Comparison of ENCODE assay signal across 33 cellular contexts in the genomic region with DNA sequence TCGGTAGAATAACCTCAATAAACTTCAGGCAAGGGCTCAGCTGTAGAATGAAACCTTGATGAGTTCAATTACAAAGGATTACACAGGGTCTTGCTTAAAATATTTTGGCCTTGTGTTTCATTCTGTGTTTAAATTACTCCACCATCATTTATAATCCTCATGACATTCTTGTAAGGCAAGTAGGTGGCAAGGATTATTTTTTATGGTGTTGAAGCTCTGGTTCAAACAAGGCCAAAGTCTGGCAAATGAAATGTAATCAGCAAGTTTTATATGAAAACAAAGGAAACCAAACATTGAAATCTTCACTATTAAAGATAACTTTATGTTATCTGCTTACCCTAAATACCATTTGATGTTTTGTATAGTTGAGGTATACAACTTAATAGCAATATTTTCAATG.
"Had no signal": no experiment of that assay in that cellular context is flagged by ENCODE, and none has a peak within 500 bp of the region (broad histone marks: within the 10 kb centered on the region; RNA-seq: fewer than 3 reads in every experiment).

No MANE protein-coding gene starts in this region.

- H3K4me3 ChIP-seq: ascending aorta, breast epithelium, cardiac muscle cell, coronary artery, dorsolateral prefrontal cortex had no signal

- FAIRE-seq: frontal cortex had no signal

- H3K4me3 Mint-ChIP-seq: activated CD4-positive, alpha-beta memory T cell treated with anti-CD3 and anti-CD28 coated beads, Interleukin-2, amount 10 ng/mL, durations not matched to agents 7 days and 5 days; activated CD4-positive, alpha-beta T cell treated with anti-CD3 and anti-CD28 coated beads, Interleukin-2, amount 10 ng/mL, durations not matched to agents 7 days and 5 days; activated naive CD4-positive, alpha-beta T cell treated with anti-CD3 and anti-CD28 coated beads, Interleukin-2, amount 10 ng/mL, durations not matched to agents 7 days and 5 days; activated naive CD8-positive, alpha-beta T cell treated with anti-CD3 and anti-CD28 coated beads, Interleukin-2, amount 10 ng/mL, durations not matched to agents 7 days and 5 days; activated T-cell treated with anti-CD3 and anti-CD28 coated beads, Interleukin-2, amount 50 U/mL, for 24 hours; activated T-cell treated with anti-CD3 and anti-CD28 coated beads, Interleukin-2, amount 50 U/mL, for 72 hours; brain; dendritic cell treated with granulocyte-macrophage colony-stimulating factor and Interleukin-4, amounts not matched to agents 40 ng/mL and 50 ng/mL, for 4 days; endodermal cell; T-cell; T-helper 1 cell treated with Interleukin-12 subunit alpha and Interleukin-12 subunit beta and Interleukin-4 antibody, amounts not matched to agents 30 μg/mL and 1 μg/mL, for 36 hours had no signal

- H3K36me3 Mint-ChIP-seq: activated naive CD4-positive, alpha-beta T cell treated with anti-CD3 and anti-CD28 coated beads, Interleukin-2, amount 10 ng/mL, durations not matched to agents 7 days and 5 days; activated naive CD4-positive, alpha-beta T cell treated with anti-CD3 and anti-CD28 coated beads, Interleukin-2, amount 50 U/mL, for 72 hours; activated naive CD8-positive, alpha-beta T cell treated with anti-CD3 and anti-CD28 coated beads, Interleukin-2, amount 10 ng/mL, durations not matched to agents 7 days and 5 days; brain; T-cell had no signal

- H3K4me1 ChIP-seq: ascending aorta, breast epithelium had no signal

- DNase-seq: activated CD4-positive, alpha-beta memory T cell treated with anti-CD3 and anti-CD28 coated beads, Interleukin-2, amount 10 ng/mL, durations not matched to agents 7 days and 5 days; activated CD4-positive, alpha-beta T cell treated with anti-CD3 and anti-CD28 coated beads for 1 hour; activated CD4-positive, alpha-beta T cell treated with anti-CD3 and anti-CD28 coated beads for 4 hours; activated CD4-positive, alpha-beta T cell treated with anti-CD3 and anti-CD28 coated beads, Interleukin-2, amount 10 ng/mL, durations not matched to agents 7 days and 5 days; activated CD4-positive, alpha-beta T cell treated with anti-CD3 and anti-CD28 coated beads, Interleukin-2, amount 50 U/mL, for 4 hours; activated CD4-positive, CD25-positive, alpha-beta regulatory T cell; activated CD8-positive, alpha-beta memory T cell treated with anti-CD3 and anti-CD28 coated beads, Interleukin-2, amount 50 U/mL, for 48 hours; activated gamma-delta T cell; activated naive CD4-positive, alpha-beta T cell; activated naive CD4-positive, alpha-beta T cell treated with anti-CD3 and anti-CD28 coated beads, Interleukin-2, amount 10 ng/mL, durations not matched to agents 7 days and 5 days; activated naive CD8-positive, alpha-beta T cell treated with anti-CD3 and anti-CD28 coated beads, Interleukin-2, amount 10 ng/mL, durations not matched to agents 7 days and 5 days; activated T-cell treated with anti-CD3 and anti-CD28 coated beads for 4 hours; activated T-cell treated with anti-CD3 and anti-CD28 coated beads, Interleukin-2, amount 50 U/mL, for 24 hours; activated T-cell treated with anti-CD3 and anti-CD28 coated beads, Interleukin-2, amount 50 U/mL, for 72 hours; central memory CD4-positive, alpha-beta T cell; cerebellar nuclear complex; dorsolateral prefrontal cortex; effector memory CD4-positive, alpha-beta T cell; endodermal cell; foreskin fibroblast; head of caudate nucleus; T-cell; T1000 had no signal

- H3K27me3 Mint-ChIP-seq: activated T-cell treated with anti-CD3 and anti-CD28 coated beads, Interleukin-2, amount 50 U/mL, for 24 hours had no signal

- H3K27me3 ChIP-seq: ascending aorta, breast epithelium, cardiac muscle cell, dorsolateral prefrontal cortex had no signal

- H3K36me3 ChIP-seq: ascending aorta, breast epithelium, cardiac muscle cell had no signal

- H3K9me3 ChIP-seq: ascending aorta, breast epithelium had no signal

- ATAC-seq: activated naive CD4-positive, alpha-beta T cell treated with anti-CD3 and anti-CD28 coated beads, Interleukin-2, amount 50 U/mL, for 72 hours; activated T-cell treated with anti-CD3 and anti-CD28 coated beads, Interleukin-2, amount 50 U/mL, for 72 hours; T-cell had no signal

- H3K9me3 Mint-ChIP-seq: activated CD4-positive, alpha-beta memory T cell treated with anti-CD3 and anti-CD28 coated beads, Interleukin-2, amount 10 ng/mL, durations not matched to agents 7 days and 5 days; activated CD4-positive, alpha-beta T cell treated with anti-CD3 and anti-CD28 coated beads, Interleukin-2, amount 10 ng/mL, durations not matched to agents 7 days and 5 days; activated naive CD4-positive, alpha-beta T cell treated with anti-CD3 and anti-CD28 coated beads, Interleukin-2, amount 10 ng/mL, durations not matched to agents 7 days and 5 days; activated naive CD4-positive, alpha-beta T cell treated with anti-CD3 and anti-CD28 coated beads, Interleukin-2, amount 50 U/mL, for 72 hours; activated naive CD8-positive, alpha-beta T cell treated with anti-CD3 and anti-CD28 coated beads, Interleukin-2, amount 10 ng/mL, durations not matched to agents 7 days and 5 days; activated T-cell treated with anti-CD3 and anti-CD28 coated beads, Interleukin-2, amount 50 U/mL, for 24 hours; activated T-cell treated with anti-CD3 and anti-CD28 coated beads, Interleukin-2, amount 50 U/mL, for 72 hours; dendritic cell treated with granulocyte-macrophage colony-stimulating factor and Interleukin-4, amounts not matched to agents 40 ng/mL and 50 ng/mL, for 4 days; endodermal cell; T-cell; T-helper 1 cell treated with Interleukin-12 subunit alpha and Interleukin-12 subunit beta and Interleukin-4 antibody, amounts not matched to agents 30 μg/mL and 1 μg/mL, for 36 hours had no signal

- H3K27ac ChIP-seq: ascending aorta, breast epithelium, cardiac muscle cell, coronary artery, dorsolateral prefrontal cortex, epithelial cell of prostate had no signal

- H3K27ac Mint-ChIP-seq: activated CD4-positive, alpha-beta memory T cell treated with anti-CD3 and anti-CD28 coated beads, Interleukin-2, amount 10 ng/mL, durations not matched to agents 7 days and 5 days; activated CD4-positive, alpha-beta T cell treated with anti-CD3 and anti-CD28 coated beads, Interleukin-2, amount 10 ng/mL, durations not matched to agents 7 days and 5 days; activated naive CD4-positive, alpha-beta T cell treated with anti-CD3 and anti-CD28 coated beads, Interleukin-2, amount 10 ng/mL, durations not matched to agents 7 days and 5 days; activated naive CD4-positive, alpha-beta T cell treated with anti-CD3 and anti-CD28 coated beads, Interleukin-2, amount 50 U/mL, for 72 hours; activated naive CD8-positive, alpha-beta T cell treated with anti-CD3 and anti-CD28 coated beads, Interleukin-2, amount 10 ng/mL, durations not matched to agents 7 days and 5 days; activated T-cell treated with anti-CD3 and anti-CD28 coated beads, Interleukin-2, amount 50 U/mL, for 24 hours; activated T-cell treated with anti-CD3 and anti-CD28 coated beads, Interleukin-2, amount 50 U/mL, for 72 hours; dendritic cell treated with granulocyte-macrophage colony-stimulating factor and Interleukin-4, amounts not matched to agents 40 ng/mL and 50 ng/mL, for 4 days; endodermal cell; T-cell; T-helper 1 cell treated with Interleukin-12 subunit alpha and Interleukin-12 subunit beta and Interleukin-4 antibody, amounts not matched to agents 30 μg/mL and 1 μg/mL, for 36 hours had no signal
